Comparison of ENCODE assay signal across 12 cellular contexts in the genomic region with DNA sequence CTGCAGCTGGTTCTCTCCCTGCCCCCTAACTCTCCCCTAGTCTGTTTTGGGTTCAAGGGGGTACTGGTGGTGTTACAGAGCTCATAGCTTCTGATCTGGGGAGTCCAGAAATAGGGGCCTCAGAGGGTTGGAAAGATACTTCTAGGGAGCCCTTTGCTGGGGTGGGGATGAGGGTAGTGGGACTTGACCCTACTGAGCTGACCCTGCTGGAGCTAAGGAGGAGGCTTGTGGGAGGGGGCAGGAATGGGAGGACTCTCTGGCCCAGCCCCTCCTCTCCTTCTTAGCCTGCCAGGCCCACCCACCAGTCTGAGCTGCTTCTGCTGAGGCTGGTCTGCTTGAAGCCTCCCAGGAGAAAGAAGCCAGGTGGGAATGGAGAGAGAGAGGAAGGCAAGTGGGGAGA. TPM values are rescaled to one million over a fixed set of nuclear protein-coding genes. Genes with fewer than 3 reads are reported as not detected.
DNase-seq lines count a peak whose midpoint lies in the region; ATAC-seq and TF ChIP-seq lines count a peak whose summit lies in the region.
"Had no signal": no experiment of that assay in that cellular context is flagged by ENCODE, and none has a peak within 500 bp of the region (broad histone marks: within the 10 kb centered on the region; RNA-seq: fewer than 3 reads in every experiment).

A gene (plus strand): TSS at position 301 of the 400 bp plus-strand sequence. CDS start 1,571 bp downstream, outside the sequence.

- H3K27ac Mint-ChIP-seq in naive thymus-derived CD8-positive, alpha-beta T cell = peak within 1 kb of the TSS in 6 of 10 donors; percentile 27 to 73 (median 50)

- no peaks in the 10 kb centered on the region for H3K27me3 Mint-ChIP-seq in naive thymus-derived CD8-positive, alpha-beta T cell

- TF ChIP-seq CTCF in dorsolateral prefrontal cortex (IDR thresholded peaks at IDR 0.05 in 54 of 56, conservative IDR thresholded peaks at IDR 0.05 in 2 of 56; ENCODE audit: low read depth in 1 of 56, partially characterized antibody in 56 of 56) (no peak), thoracic aorta (IDR thresholded peaks at IDR 0.05) (no peak)

- DNase-seq in SK-N-MC (ENCODE audit: low read depth, low spot score) (no peak), dorsolateral prefrontal cortex (no peak), thoracic aorta (ENCODE audit: low spot score) (no peak), NCI-H2227 treated with DMSO at 0.1 percent for 48 hours (lab: John Stamatoyannopoulos, UW) (no peak), OCI-M1 (lab: John Stamatoyannopoulos, UW) (no peak)
- peak in 1 of 10 donors; percentile 46 for DNase-seq in naive thymus-derived CD8-positive, alpha-beta T cell
- no peak for DNase-seq in effector CD4-positive, alpha-beta T cell
- DNase-seq: activated T-cell treated with anti-CD3 and anti-CD28 coated beads, Interleukin-2, amount 50 U/mL, for 4 hours; NCI-H226; RPMI8226; WERI-Rb-1 had no signal

- no peak within 1 kb of the TSS for H3K4me3 Mint-ChIP-seq in naive thymus-derived CD8-positive, alpha-beta T cell
- H3K4me3 Mint-ChIP-seq: activated T-cell treated with anti-CD3 and anti-CD28 coated beads, Interleukin-2, amount 50 U/mL, for 4 hours had no signal

- no peaks in the 10 kb centered on the region for H3K4me1 ChIP-seq in thoracic aorta (ENCODE audit: control insufficient read depth in 1 of 2, low read depth in 2 of 2)

- no peaks in the 10 kb centered on the region for H3K27me3 ChIP-seq in dorsolateral prefrontal cortex
- no peaks in the 10 kb centered on the region for H3K27me3 ChIP-seq in thoracic aorta (replicated peaks; ENCODE audit: insufficient read depth)

- ATAC-seq in naive thymus-derived CD8-positive, alpha-beta T cell = no peak
- ATAC-seq in thoracic aorta (ENCODE audit: insufficient number of reproducible peaks, low FRiP score, low read depth) = no peak
- ATAC-seq: activated T-cell treated with anti-CD3 and anti-CD28 coated beads, Interleukin-2, amount 50 U/mL, for 4 hours had no signal

- no peaks in the 10 kb centered on the region for H3K9me3 Mint-ChIP-seq in naive thymus-derived CD8-positive, alpha-beta T cell
- H3K9me3 Mint-ChIP-seq: activated T-cell treated with anti-CD3 and anti-CD28 coated beads, Interleukin-2, amount 50 U/mL, for 4 hours had no signal

- H3K36me3 ChIP-seq in SK-N-MC (ENCODE audit: insufficient read depth, low read length) (peaks cover 26% of the 10 kb centered on the region; the same call in 1 of the 2 replicates), thoracic aorta (peaks cover 19% of the 10 kb centered on the region)

- H3K9ac ChIP-seq in SK-N-MC (ENCODE audit: insufficient read length) = peak within 1 kb of the TSS; percentile 20

- H3K9me3 ChIP-seq in SK-N-MC (ENCODE audit: low read depth, low read length) = no peaks in the 10 kb centered on the region
- no peaks in the 10 kb centered on the region for H3K9me3 ChIP-seq in thoracic aorta

- POLR2A ChIA-PET in naive thymus-derived CD8-positive, alpha-beta T cell (lab: Charles Lee) = interaction anchor here (0.7 to 1.8 kb wide), 5 partner anchors 12 to 54 kb away, joined by 3 to 10 read pairs (median 3); a partner anchor contains a TSS

- H3K36me3 Mint-ChIP-seq in naive thymus-derived CD8-positive, alpha-beta T cell = peaks cover 0 to 50% (median 0%) of the 10 kb centered on the region in 3 donors

- H3K4me3 ChIP-seq in SK-N-MC (no peak within 1 kb of the TSS), dorsolateral prefrontal cortex (peak within 1 kb of the TSS in 11 of 59 donors; percentile 3 to 30 (median 10)), thoracic aorta (no peak within 1 kb of the TSS)
- H3K4me3 ChIP-seq: lung had no signal

- intact Hi-C loops in dorsolateral prefrontal cortex (cut with DNase I) = no loop called here

- H3K27ac ChIP-seq in SK-N-MC (no peak within 1 kb of the TSS), dorsolateral prefrontal cortex (peak within 1 kb of the TSS; percentile 38 to 94 (median 88)), thoracic aorta (no peak within 1 kb of the TSS)
- H3K27ac ChIP-seq: WERI-Rb-1 had no signal

- H3K4me1 Mint-ChIP-seq in naive thymus-derived CD8-positive, alpha-beta T cell = peaks cover 0 to 17% (median 6%) of the 10 kb centered on the region in 4 donors

RNA-seq across cellular contexts. Expression of the gene that starts here (rescaled TPM):
- total RNA-seq in dorsolateral prefrontal cortex (10 to 100 TPM in 115 of 120 experiments, 1 to 10 TPM in 5; 8.7 to 37.5 (median 19.8) TPM), thoracic aorta (10 to 100 TPM; 13.8 to 16.2 TPM)
- total RNA-seq in naive thymus-derived CD8-positive, alpha-beta T cell = 10 to 100 TPM; 29.3 to 30.1 TPM
- under 1 TPM in 1 of 3 donors, not detected in 2; 0.61 TPM for polyA plus RNA-seq in naive thymus-derived CD8-positive, alpha-beta T cell

Comparison
In these comparisons a context has a peak if more than half of its experiments do, and no peak if none do; other contexts are left out.
1. H3K27ac ChIP-seq: peak in dorsolateral prefrontal cortex (59 of 59); none in SK-N-MC (single experiment) and thoracic aorta (0 of 2).